Comparison of ENCODE assay signal across 17 cellular contexts in genomic region chr5:172055421-172055820, GRCh38. TPM values are rescaled to one million over a fixed set of nuclear protein-coding genes. Genes with fewer than 3 reads are reported as not detected.
DNase-seq lines count a peak whose midpoint lies in the region; ATAC-seq lines count a peak whose summit lies in the region.
"Had no signal": no experiment of that assay in that cellular context is flagged by ENCODE, and none has a peak within 500 bp of the region (broad histone marks: within the 10 kb centered on the region; RNA-seq: fewer than 3 reads in every experiment).

No MANE protein-coding gene starts in this region.

- intact Hi-C loops in activated CD4-positive, alpha-beta T cell treated with anti-CD3 and anti-CD28 coated beads for 36 hours (cut with DNase I, micrococcal nuclease) = no loop called here

- POLR2A ChIA-PET in activated CD4-positive, alpha-beta T cell treated with anti-CD3 and anti-CD28 coated beads, Interleukin-2, amount 10 ng/mL, durations not matched to agents 7 days and 5 days (lab: Charles Lee) = no interaction called here
- POLR2A ChIA-PET in activated CD4-positive, alpha-beta T cell treated with anti-CD3 and anti-CD28 coated beads for 36 hours (lab: Charles Lee) = no interaction called here
- POLR2A ChIA-PET in activated naive CD8-positive, alpha-beta T cell treated with anti-CD3 and anti-CD28 coated beads, Interleukin-2, amount 10 ng/mL, durations not matched to agents 7 days and 5 days (lab: Charles Lee) = interaction anchor here (0.8 kb wide), 1 partner anchor 49 kb away, joined by 3 read pairs; the partner anchor contains the start of gene FBXW11

- DNase-seq in activated CD4-positive, alpha-beta T cell treated with anti-CD3 and anti-CD28 coated beads, Interleukin-2, amount 10 ng/mL, durations not matched to agents 7 days and 5 days = no peak
- no peak for DNase-seq in activated CD4-positive, alpha-beta T cell treated with anti-CD3 and anti-CD28 coated beads for 36 hours
- DNase-seq in activated naive CD8-positive, alpha-beta T cell treated with anti-CD3 and anti-CD28 coated beads, Interleukin-2, amount 10 ng/mL, durations not matched to agents 7 days and 5 days = no peak
- DNase-seq in mesenteric fat pad (ENCODE audit: low spot score) = peak; percentile 57
- DNase-seq in stimulated activated naive B cell treated with anti-CD40 and anti-IgM and Interleukin-4, amounts not matched to agents 10 μg/mL and 1 μg/mL and 100 μg/mL, for 72 hours = no peak
- DNase-seq in LoVo (ENCODE audit: low spot score) = no peak
- no peak for DNase-seq in NCI-H345 (lab: John Stamatoyannopoulos, UW)
- DNase-seq: 8988T, COR-L47, DMS 273 treated with DMSO at 0.1 percent for 48 hours, DND-41, KBM-7, MV-4-11, NCI-H1694 treated with DMSO at 0.1 percent for 48 hours, NCI-H2227 treated with DMSO at 0.1 percent for 48 hours, NCI-H524 treated with DMSO at 0.1 percent for 48 hours had no signal

- H3K4me1 Mint-ChIP-seq in activated CD4-positive, alpha-beta T cell treated with anti-CD3 and anti-CD28 coated beads, Interleukin-2, amount 10 ng/mL, durations not matched to agents 7 days and 5 days = peaks cover 36% of the 10 kb centered on the region
- H3K4me1 Mint-ChIP-seq in activated CD4-positive, alpha-beta T cell treated with anti-CD3 and anti-CD28 coated beads for 36 hours = peaks cover 24% of the 10 kb centered on the region
- H3K4me1 Mint-ChIP-seq in activated naive CD8-positive, alpha-beta T cell treated with anti-CD3 and anti-CD28 coated beads, Interleukin-2, amount 10 ng/mL, durations not matched to agents 7 days and 5 days = peaks cover 9% of the 10 kb centered on the region
- H3K4me1 Mint-ChIP-seq in stimulated activated naive B cell treated with anti-CD40 and anti-IgM and Interleukin-4, amounts not matched to agents 10 μg/mL and 1 μg/mL and 100 μg/mL, for 72 hours = peaks cover 0 to 2% of the 10 kb centered on the region in 2 donors

- CTCF ChIA-PET in activated CD4-positive, alpha-beta T cell treated with anti-CD3 and anti-CD28 coated beads, Interleukin-2, amount 10 ng/mL, durations not matched to agents 7 days and 5 days (lab: Charles Lee) = no interaction called here
- CTCF ChIA-PET in activated CD4-positive, alpha-beta T cell treated with anti-CD3 and anti-CD28 coated beads for 36 hours (lab: Charles Lee) = interaction anchor here (0.7 to 0.8 kb wide), 2 partner anchors 10 to 141 kb away, joined by 3 read pairs; no protein-coding TSS in a partner anchor

- no peak overlapping the region for H3K4me3 Mint-ChIP-seq in activated CD4-positive, alpha-beta T cell treated with anti-CD3 and anti-CD28 coated beads, Interleukin-2, amount 10 ng/mL, durations not matched to agents 7 days and 5 days
- H3K4me3 Mint-ChIP-seq in activated CD4-positive, alpha-beta T cell treated with anti-CD3 and anti-CD28 coated beads for 36 hours = no peak overlapping the region
- H3K4me3 Mint-ChIP-seq in activated naive CD8-positive, alpha-beta T cell treated with anti-CD3 and anti-CD28 coated beads, Interleukin-2, amount 10 ng/mL, durations not matched to agents 7 days and 5 days = no peak overlapping the region
- H3K4me3 Mint-ChIP-seq in stimulated activated naive B cell treated with anti-CD40 and anti-IgM and Interleukin-4, amounts not matched to agents 10 μg/mL and 1 μg/mL and 100 μg/mL, for 72 hours = no peak overlapping the region

- H3K27me3 Mint-ChIP-seq in activated CD4-positive, alpha-beta T cell treated with anti-CD3 and anti-CD28 coated beads, Interleukin-2, amount 10 ng/mL, durations not matched to agents 7 days and 5 days = no peaks in the 10 kb centered on the region
- no peaks in the 10 kb centered on the region for H3K27me3 Mint-ChIP-seq in activated CD4-positive, alpha-beta T cell treated with anti-CD3 and anti-CD28 coated beads for 36 hours
- H3K27me3 Mint-ChIP-seq in activated naive CD8-positive, alpha-beta T cell treated with anti-CD3 and anti-CD28 coated beads, Interleukin-2, amount 10 ng/mL, durations not matched to agents 7 days and 5 days = no peaks in the 10 kb centered on the region
- no peaks in the 10 kb centered on the region for H3K27me3 Mint-ChIP-seq in stimulated activated naive B cell treated with anti-CD40 and anti-IgM and Interleukin-4, amounts not matched to agents 10 μg/mL and 1 μg/mL and 100 μg/mL, for 72 hours

- no peaks in the 10 kb centered on the region for H3K9me3 Mint-ChIP-seq in activated CD4-positive, alpha-beta T cell treated with anti-CD3 and anti-CD28 coated beads, Interleukin-2, amount 10 ng/mL, durations not matched to agents 7 days and 5 days
- no peaks in the 10 kb centered on the region for H3K9me3 Mint-ChIP-seq in activated CD4-positive, alpha-beta T cell treated with anti-CD3 and anti-CD28 coated beads for 36 hours (ENCODE audit: low read depth)
- H3K9me3 Mint-ChIP-seq in activated naive CD8-positive, alpha-beta T cell treated with anti-CD3 and anti-CD28 coated beads, Interleukin-2, amount 10 ng/mL, durations not matched to agents 7 days and 5 days = no peaks in the 10 kb centered on the region
- no peaks in the 10 kb centered on the region for H3K9me3 Mint-ChIP-seq in stimulated activated naive B cell treated with anti-CD40 and anti-IgM and Interleukin-4, amounts not matched to agents 10 μg/mL and 1 μg/mL and 100 μg/mL, for 72 hours

- ATAC-seq in activated CD4-positive, alpha-beta T cell treated with anti-CD3 and anti-CD28 coated beads for 36 hours = no peak
- ATAC-seq in activated naive CD8-positive, alpha-beta T cell treated with anti-CD3 and anti-CD28 coated beads, Interleukin-2, amount 10 ng/mL, durations not matched to agents 7 days and 5 days (ENCODE audit: low read depth) = no peak
- ATAC-seq in stimulated activated naive B cell treated with anti-CD40 and anti-IgM and Interleukin-4, amounts not matched to agents 10 μg/mL and 1 μg/mL and 100 μg/mL, for 72 hours (replicated peaks) = no peak
- ATAC-seq in HG02610 (IDR thresholded peaks at IDR 0.05; ENCODE audit: unreplicated experiment) = no peak

- H3K36me3 Mint-ChIP-seq in activated CD4-positive, alpha-beta T cell treated with anti-CD3 and anti-CD28 coated beads, Interleukin-2, amount 10 ng/mL, durations not matched to agents 7 days and 5 days (ENCODE audit: low read depth) = peaks cover 84% of the 10 kb centered on the region
- H3K36me3 Mint-ChIP-seq in activated CD4-positive, alpha-beta T cell treated with anti-CD3 and anti-CD28 coated beads for 36 hours (ENCODE audit: low read depth) = peaks cover 50% of the 10 kb centered on the region
- H3K36me3 Mint-ChIP-seq in activated naive CD8-positive, alpha-beta T cell treated with anti-CD3 and anti-CD28 coated beads, Interleukin-2, amount 10 ng/mL, durations not matched to agents 7 days and 5 days = peaks cover 35% of the 10 kb centered on the region
- peaks cover 46 to 64% of the 10 kb centered on the region in 2 donors for H3K36me3 Mint-ChIP-seq in stimulated activated naive B cell treated with anti-CD40 and anti-IgM and Interleukin-4, amounts not matched to agents 10 μg/mL and 1 μg/mL and 100 μg/mL, for 72 hours

- peak overlapping the region; percentile 76 for H3K27ac Mint-ChIP-seq in activated CD4-positive, alpha-beta T cell treated with anti-CD3 and anti-CD28 coated beads, Interleukin-2, amount 10 ng/mL, durations not matched to agents 7 days and 5 days
- no peak overlapping the region for H3K27ac Mint-ChIP-seq in activated CD4-positive, alpha-beta T cell treated with anti-CD3 and anti-CD28 coated beads for 36 hours
- H3K27ac Mint-ChIP-seq in activated naive CD8-positive, alpha-beta T cell treated with anti-CD3 and anti-CD28 coated beads, Interleukin-2, amount 10 ng/mL, durations not matched to agents 7 days and 5 days = peak overlapping the region; percentile 30
- peak overlapping the region; percentile 34 for H3K27ac Mint-ChIP-seq in stimulated activated naive B cell treated with anti-CD40 and anti-IgM and Interleukin-4, amounts not matched to agents 10 μg/mL and 1 μg/mL and 100 μg/mL, for 72 hours

RNA-seq across cellular contexts. Expression of gene FBXW11, which starts 49.0 kb away (rescaled TPM):
- total RNA-seq in activated CD4-positive, alpha-beta T cell treated with anti-CD3 and anti-CD28 coated beads, Interleukin-2, amount 10 ng/mL, durations not matched to agents 7 days and 5 days = 10 to 100 TPM; 27.3 to 27.5 TPM
- 10 to 100 TPM; 33.8 to 39.5 TPM for total RNA-seq in activated CD4-positive, alpha-beta T cell treated with anti-CD3 and anti-CD28 coated beads for 36 hours
- total RNA-seq in activated naive CD8-positive, alpha-beta T cell treated with anti-CD3 and anti-CD28 coated beads, Interleukin-2, amount 10 ng/mL, durations not matched to agents 7 days and 5 days = 10 to 100 TPM; 35.4 to 37.7 TPM
- 43.9 TPM for total RNA-seq in mesenteric fat pad
